ENCODE assay signal across 9 cellular contexts in the genomic region with DNA sequence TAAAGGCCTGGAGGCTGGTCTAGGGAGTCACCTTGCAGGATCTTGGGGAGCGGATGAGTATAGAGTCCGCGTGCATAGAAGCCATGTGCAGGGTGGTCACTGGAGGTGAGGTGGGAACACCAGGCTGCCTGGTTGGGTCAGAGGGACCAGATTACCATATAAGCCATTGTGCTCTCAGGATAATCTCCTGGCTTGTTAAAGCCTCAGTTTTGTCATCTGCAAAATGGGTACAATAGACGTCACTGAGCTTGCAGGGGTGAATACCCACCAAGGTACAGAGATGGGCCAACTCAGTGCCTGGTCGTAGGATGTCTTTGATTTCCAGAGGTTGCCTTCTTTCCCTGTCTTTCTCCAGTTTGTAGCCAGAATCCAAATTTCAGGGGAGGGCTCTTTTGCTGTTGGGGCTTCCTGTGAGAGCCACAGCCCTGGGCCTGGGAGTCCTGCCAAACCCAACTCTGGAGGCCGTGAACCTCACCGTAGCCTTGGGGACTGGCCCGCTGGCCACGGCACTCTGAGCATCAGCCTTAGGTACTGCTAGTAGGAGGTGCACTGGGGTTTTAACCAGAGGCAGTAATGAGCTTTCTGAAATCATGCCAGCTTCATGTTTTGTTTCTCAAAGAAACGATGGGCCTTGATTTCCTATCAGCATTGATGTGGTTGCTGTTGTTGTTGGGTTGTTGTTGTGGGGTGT. TPM values are rescaled to one million over a fixed set of nuclear protein-coding genes. Genes with fewer than 3 reads are reported as not detected.
DNase-seq lines count a peak whose midpoint lies in the region; ATAC-seq and TF ChIP-seq lines count a peak whose summit lies in the region.
"Had no signal": no experiment of that assay in that cellular context is flagged by ENCODE, and none has a peak within 500 bp of the region (broad histone marks: within the 10 kb centered on the region; RNA-seq: fewer than 3 reads in every experiment).

No MANE protein-coding gene starts in this region.

- H3K27me3 Mint-ChIP-seq in chondrocyte (ENCODE audit: low read depth) (no peaks in the 10 kb centered on the region), mesothelial cell of epicardium (ENCODE audit: low read depth) (no peaks in the 10 kb centered on the region)

- H3K9me3 Mint-ChIP-seq in chondrocyte (ENCODE audit: low read depth) (no peaks in the 10 kb centered on the region), mesothelial cell of epicardium (no peaks in the 10 kb centered on the region)

- ATAC-seq in Right ventricle myocardium inferior (no peak), HG03342 (IDR thresholded peaks at IDR 0.05; ENCODE audit: unreplicated experiment) (no peak), HG03025 (IDR thresholded peaks at IDR 0.05; ENCODE audit: low FRiP score, unreplicated experiment) (no peak), GM21515 (IDR thresholded peaks at IDR 0.05; ENCODE audit: unreplicated experiment) (no peak)

- H3K4me1 Mint-ChIP-seq in chondrocyte (ENCODE audit: low read depth), result peaks cover 54% of the 10 kb centered on the region
- peaks cover 35% of the 10 kb centered on the region for H3K4me1 Mint-ChIP-seq in mesothelial cell of epicardium

- no peak overlapping the region for H3K4me3 Mint-ChIP-seq in chondrocyte (ENCODE audit: unreplicated experiment)
- H3K4me3 Mint-ChIP-seq in mesothelial cell of epicardium, result no peak overlapping the region

- H3K27ac Mint-ChIP-seq in chondrocyte (ENCODE audit: unreplicated experiment), result peak overlapping the region; percentile 1
- peak overlapping the region; percentile 30 for H3K27ac Mint-ChIP-seq in mesothelial cell of epicardium

- intact Hi-C loops in Right ventricle myocardium inferior (cut with DNase I), result no loop called here
- intact Hi-C loops in cardiac septum (cut with DNase I), result no loop called here

- TF ChIP-seq CTCF in chondrocyte (IDR thresholded peaks at IDR 0.05), result no peak
- no peak for TF ChIP-seq CTCF in mesothelial cell of epicardium (IDR thresholded peaks at IDR 0.05; ENCODE audit: unreplicated experiment)

- H3K36me3 Mint-ChIP-seq in chondrocyte (ENCODE audit: low read depth), result no peaks in the 10 kb centered on the region
- no peaks in the 10 kb centered on the region for H3K36me3 Mint-ChIP-seq in mesothelial cell of epicardium

- DNase-seq in Right ventricle myocardium inferior (ENCODE audit: missing footprints), result peak; percentile 80
- DNase-seq in cardiac septum (ENCODE audit: low spot score), result no peak
- no peak for DNase-seq in chondrocyte (ENCODE audit: low spot score)
- no peak for DNase-seq in mesothelial cell of epicardium (ENCODE audit: low spot score in 2 of 2, unreplicated experiment in 2 of 2)
- DNase-seq in T-helper 1 cell, result no peak
- DNase-seq: NCI-H2227 treated with DMSO at 0.1 percent for 48 hours had no signal

RNA-seq across cellular contexts. Expression of gene ZMIZ1, which starts 35.6 kb away (rescaled TPM):
- total RNA-seq in Right ventricle myocardium inferior (48.8 TPM), cardiac septum (40.7 TPM), chondrocyte (46.2 to 74.6 TPM (median 48.7 TPM) in 3 replicates), mesothelial cell of epicardium (166 to 173 TPM (median 170 TPM) in 3 replicates)
